ENCODE assay signal across 19 cellular contexts in the genomic region with DNA sequence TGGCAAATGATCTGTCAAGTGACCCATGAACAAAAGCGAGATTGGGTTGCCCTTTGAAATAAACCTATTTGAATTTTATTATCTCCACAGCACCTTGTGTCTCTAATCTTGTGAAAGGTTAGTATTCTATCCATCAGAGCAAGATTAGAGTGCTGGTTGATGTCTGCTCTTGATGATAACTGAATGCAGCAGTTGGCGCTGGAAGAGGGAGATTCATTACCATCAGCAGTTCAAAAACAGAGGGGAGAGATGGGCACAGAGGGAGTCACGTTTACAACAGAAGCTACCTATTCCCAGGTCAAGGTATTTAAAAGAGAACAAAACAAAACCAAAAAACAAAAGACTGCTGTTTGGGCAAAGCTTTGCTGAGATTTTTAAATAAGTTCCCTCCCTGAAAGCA.
A peak's percentile ranks its signal among the peaks of the same experiment; 100 is the strongest.
DNase-seq lines count a peak whose midpoint lies in the region; ATAC-seq and TF ChIP-seq lines count a peak whose summit lies in the region.
"Had no signal": no experiment of that assay in that cellular context is flagged by ENCODE, and none has a peak within 500 bp of the region (broad histone marks: within the 10 kb centered on the region; RNA-seq: fewer than 3 reads in every experiment).

No MANE protein-coding gene starts in this region.

- no peaks in the 10 kb centered on the region for H3K27me3 ChIP-seq in GM23338 (ENCODE audit: insufficient read depth)

- no peaks in the 10 kb centered on the region for H3K36me3 Mint-ChIP-seq in GM23338 (ENCODE audit: low read depth)
- H3K36me3 Mint-ChIP-seq in activated CD8-positive, alpha-beta T cell treated with anti-CD3 and anti-CD28 coated beads for 36 hours (ENCODE audit: low read depth), result no peaks in the 10 kb centered on the region
- H3K36me3 Mint-ChIP-seq: CD4-positive, CD25-positive, alpha-beta regulatory T cell; CD8-positive, alpha-beta memory T cell had no signal

- no peak overlapping the region for H3K27ac Mint-ChIP-seq in GM23338
- H3K27ac Mint-ChIP-seq in activated CD8-positive, alpha-beta T cell treated with anti-CD3 and anti-CD28 coated beads for 36 hours, result no peak overlapping the region
- H3K27ac Mint-ChIP-seq: B cell, HFFc6 had no signal

- no peaks in the 10 kb centered on the region for H3K36me3 ChIP-seq in GM23338 (ENCODE audit: insufficient read depth)

- no peak overlapping the region for H3K4me3 Mint-ChIP-seq in GM23338
- no peak overlapping the region for H3K4me3 Mint-ChIP-seq in activated CD8-positive, alpha-beta T cell treated with anti-CD3 and anti-CD28 coated beads for 36 hours
- H3K4me3 Mint-ChIP-seq: B cell; CD4-positive, CD25-positive, alpha-beta regulatory T cell; CD8-positive, alpha-beta memory T cell; HFFc6 had no signal

- no peak overlapping the region for H3K4me2 ChIP-seq in GM23338

- no peak for TF ChIP-seq CTCF in GM23338 (conservative IDR thresholded peaks at IDR 0.05; ENCODE audit: low read depth in 2 of 2)
- no peak for TF ChIP-seq CTCF in activated CD8-positive, alpha-beta T cell treated with anti-CD3 and anti-CD28 coated beads for 36 hours (IDR thresholded peaks at IDR 0.05)

- POLR2A ChIA-PET in activated CD8-positive, alpha-beta T cell treated with anti-CD3 and anti-CD28 coated beads for 36 hours (lab: Charles Lee), result no interaction called here

- no peak overlapping the region for H3K27ac ChIP-seq in GM23338 (ENCODE audit: low read depth)
- H3K27ac ChIP-seq: HL-60 had no signal

- H3K4me3 ChIP-seq in GM23338, result no peak overlapping the region

- DNase-seq in NCI-H82 (lab: John Stamatoyannopoulos, UW), result peak; percentile 72
- no peak for DNase-seq in NCI-H82 treated with DMSO at 0.1 percent for 48 hours (lab: John Stamatoyannopoulos, UW; ENCODE audit: unreplicated experiment)
- DNase-seq in GM23338 (ENCODE audit: low spot score), result peak; percentile 27
- DNase-seq in SK-N-DZ (ENCODE audit: low spot score), result peak; percentile 60
- DNase-seq in left kidney (ENCODE audit: low read depth, low spot score), result peak; percentile 5
- DNase-seq in activated CD8-positive, alpha-beta T cell treated with anti-CD3 and anti-CD28 coated beads for 36 hours, result no peak
- DNase-seq in EL, result no peak
- DNase-seq: C1 segment of cervical spinal cord; CD4-positive, CD25-positive, alpha-beta regulatory T cell; CD8-positive, alpha-beta memory T cell; COR-L47; DMS79; GF-D8; H7; HFFc6 had no signal

- H3K9me2 ChIP-seq in GM23338 (ENCODE audit: insufficient read depth), result no peaks in the 10 kb centered on the region

- no peaks in the 10 kb centered on the region for H3K27me3 Mint-ChIP-seq in GM23338 (ENCODE audit: insufficient read depth, low read depth, poor library complexity)
- peaks cover 12% of the 10 kb centered on the region for H3K27me3 Mint-ChIP-seq in activated CD8-positive, alpha-beta T cell treated with anti-CD3 and anti-CD28 coated beads for 36 hours
- H3K27me3 Mint-ChIP-seq: B cell; CD4-positive, CD25-positive, alpha-beta regulatory T cell; CD8-positive, alpha-beta memory T cell had no signal

- H4K20me1 ChIP-seq in GM23338 (replicated peaks; ENCODE audit: insufficient read depth), result no peaks in the 10 kb centered on the region

- H3K9me3 Mint-ChIP-seq in GM23338, result no peaks in the 10 kb centered on the region
- no peaks in the 10 kb centered on the region for H3K9me3 Mint-ChIP-seq in activated CD8-positive, alpha-beta T cell treated with anti-CD3 and anti-CD28 coated beads for 36 hours
- H3K9me3 Mint-ChIP-seq: CD4-positive, CD25-positive, alpha-beta regulatory T cell; CD8-positive, alpha-beta memory T cell; HFFc6 had no signal

- H3F3A ChIP-seq in GM23338 (replicated peaks; ENCODE audit: low read depth), result no peaks in the 10 kb centered on the region

- CTCF ChIA-PET in activated CD8-positive, alpha-beta T cell treated with anti-CD3 and anti-CD28 coated beads for 36 hours (lab: Charles Lee), result no interaction called here

- H3K4me1 ChIP-seq in GM23338 (ENCODE audit: insufficient read depth), result peaks cover 18% of the 10 kb centered on the region

- ATAC-seq in GM23338 (peak; percentile 72), GM18868 (IDR thresholded peaks at IDR 0.05; ENCODE audit: unreplicated experiment) (no peak)
- ATAC-seq in activated CD8-positive, alpha-beta T cell treated with anti-CD3 and anti-CD28 coated beads for 36 hours, result no peak
- ATAC-seq: HCT116 had no signal

- no peaks in the 10 kb centered on the region for H3K79me2 ChIP-seq in GM23338 (replicated peaks; ENCODE audit: insufficient read depth)

- intact Hi-C loops in activated CD8-positive, alpha-beta T cell treated with anti-CD3 and anti-CD28 coated beads for 36 hours (cut with micrococcal nuclease), result no loop called here

- H2AFZ ChIP-seq in GM23338, result no peak overlapping the region

- peaks cover 31% of the 10 kb centered on the region for H3K4me1 Mint-ChIP-seq in GM23338
- no peaks in the 10 kb centered on the region for H3K4me1 Mint-ChIP-seq in activated CD8-positive, alpha-beta T cell treated with anti-CD3 and anti-CD28 coated beads for 36 hours (ENCODE audit: low read depth)
- H3K4me1 Mint-ChIP-seq: B cell; CD4-positive, CD25-positive, alpha-beta regulatory T cell; CD8-positive, alpha-beta memory T cell had no signal

TF ChIP-seq in GM23338, 12 proteins besides CTCF, POLR2A, EP300 and RAD21 (continues in another document):
- TF ChIP-seq, protein P1, sequence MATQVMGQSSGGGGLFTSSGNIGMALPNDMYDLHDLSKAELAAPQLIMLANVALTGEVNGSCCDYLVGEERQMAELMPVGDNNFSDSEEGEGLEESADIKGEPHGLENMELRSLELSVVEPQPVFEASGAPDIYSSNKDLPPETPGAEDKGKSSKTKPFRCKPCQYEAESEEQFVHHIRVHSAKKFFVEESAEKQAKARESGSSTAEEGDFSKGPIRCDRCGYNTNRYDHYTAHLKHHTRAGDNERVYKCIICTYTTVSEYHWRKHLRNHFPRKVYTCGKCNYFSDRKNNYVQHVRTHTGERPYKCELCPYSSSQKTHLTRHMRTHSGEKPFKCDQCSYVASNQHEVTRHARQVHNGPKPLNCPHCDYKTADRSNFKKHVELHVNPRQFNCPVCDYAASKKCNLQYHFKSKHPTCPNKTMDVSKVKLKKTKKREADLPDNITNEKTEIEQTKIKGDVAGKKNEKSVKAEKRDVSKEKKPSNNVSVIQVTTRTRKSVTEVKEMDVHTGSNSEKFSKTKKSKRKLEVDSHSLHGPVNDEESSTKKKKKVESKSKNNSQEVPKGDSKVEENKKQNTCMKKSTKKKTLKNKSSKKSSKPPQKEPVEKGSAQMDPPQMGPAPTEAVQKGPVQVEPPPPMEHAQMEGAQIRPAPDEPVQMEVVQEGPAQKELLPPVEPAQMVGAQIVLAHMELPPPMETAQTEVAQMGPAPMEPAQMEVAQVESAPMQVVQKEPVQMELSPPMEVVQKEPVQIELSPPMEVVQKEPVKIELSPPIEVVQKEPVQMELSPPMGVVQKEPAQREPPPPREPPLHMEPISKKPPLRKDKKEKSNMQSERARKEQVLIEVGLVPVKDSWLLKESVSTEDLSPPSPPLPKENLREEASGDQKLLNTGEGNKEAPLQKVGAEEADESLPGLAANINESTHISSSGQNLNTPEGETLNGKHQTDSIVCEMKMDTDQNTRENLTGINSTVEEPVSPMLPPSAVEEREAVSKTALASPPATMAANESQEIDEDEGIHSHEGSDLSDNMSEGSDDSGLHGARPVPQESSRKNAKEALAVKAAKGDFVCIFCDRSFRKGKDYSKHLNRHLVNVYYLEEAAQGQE (IDR thresholded peaks at IDR 0.05; ENCODE audit: unreplicated experiment), result no peak
- TF ChIP-seq NANOG (IDR thresholded peaks at IDR 0.05; ENCODE audit: borderline replicate concordance) (no peak), EZH2 (IDR thresholded peaks at IDR 0.05; ENCODE audit: low read depth, unreplicated experiment) (no peak), EZH2phosphoT487 (IDR thresholded peaks at IDR 0.05; ENCODE audit: unreplicated experiment) (no peak), STAT1 (IDR thresholded peaks at IDR 0.05; ENCODE audit: unreplicated experiment) (no peak), ZNF331 (CRISPR knock-in tag; IDR thresholded peaks at IDR 0.05; ENCODE audit: low read depth) (no peak)
- TF ChIP-seq, protein P2, sequence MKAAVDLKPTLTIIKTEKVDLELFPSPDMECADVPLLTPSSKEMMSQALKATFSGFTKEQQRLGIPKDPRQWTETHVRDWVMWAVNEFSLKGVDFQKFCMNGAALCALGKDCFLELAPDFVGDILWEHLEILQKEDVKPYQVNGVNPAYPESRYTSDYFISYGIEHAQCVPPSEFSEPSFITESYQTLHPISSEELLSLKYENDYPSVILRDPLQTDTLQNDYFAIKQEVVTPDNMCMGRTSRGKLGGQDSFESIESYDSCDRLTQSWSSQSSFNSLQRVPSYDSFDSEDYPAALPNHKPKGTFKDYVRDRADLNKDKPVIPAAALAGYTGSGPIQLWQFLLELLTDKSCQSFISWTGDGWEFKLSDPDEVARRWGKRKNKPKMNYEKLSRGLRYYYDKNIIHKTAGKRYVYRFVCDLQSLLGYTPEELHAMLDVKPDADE (IDR thresholded peaks at IDR 0.05), result no peak

Comparison
In these comparisons a context has a peak if more than half of its experiments do, and no peak if none do; other contexts are left out.
1. DNase-seq: peak in NCI-H82 (single experiment), GM23338 (single experiment), SK-N-DZ (single experiment) and left kidney (single experiment); none in NCI-H82 treated with DMSO at 0.1 percent for 48 hours (single experiment), activated CD8-positive, alpha-beta T cell treated with anti-CD3 and anti-CD28 coated beads for 36 hours (single experiment) and EL (single experiment).